Comparison of ENCODE assay signal across 24 cellular contexts in the genomic region with DNA sequence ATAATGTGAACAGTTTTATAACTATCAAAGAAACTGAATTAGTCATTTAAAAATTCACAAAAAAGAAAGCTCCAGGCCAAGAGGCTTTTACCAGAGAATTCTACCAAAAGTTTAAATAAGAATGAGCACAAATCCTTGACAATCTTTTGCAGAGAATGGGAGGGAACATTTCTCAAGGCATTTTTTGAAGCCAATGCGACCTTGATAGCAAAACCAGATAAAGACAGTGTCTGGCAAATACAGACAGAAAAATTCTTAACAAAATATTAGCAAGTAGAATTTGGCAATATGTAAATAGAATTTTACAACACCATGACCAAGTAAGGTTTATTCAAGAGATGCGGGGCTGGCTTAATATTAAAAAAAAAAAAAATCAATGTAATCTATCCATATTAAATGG.
"Had no signal": no experiment of that assay in that cellular context is flagged by ENCODE, and none has a peak within 500 bp of the region (broad histone marks: within the 10 kb centered on the region; RNA-seq: fewer than 3 reads in every experiment).

No MANE protein-coding gene starts in this region.

- H3K27ac ChIP-seq: colonic mucosa, esophagus squamous epithelium, lower lobe of right lung, ovary, right lobe of liver, thyroid gland had no signal

- ATAC-seq: left ventricle myocardium superior; lower lobe of right lung; natural killer cell; stimulated activated naive CD8-positive, alpha-beta T cell treated with anti-CD3 and anti-CD28 coated beads, Interleukin-15, amount 100 ng/mL, for 72 hours had no signal

- H3K36me3 ChIP-seq: colonic mucosa, esophagus squamous epithelium, lower lobe of right lung, ovary, right lobe of liver, thyroid gland had no signal

- H3K27me3 ChIP-seq: colonic mucosa, esophagus squamous epithelium, ovary, right lobe of liver, thyroid gland had no signal

- H3K4me3 Mint-ChIP-seq: central memory CD8-positive, alpha-beta T cell; immature natural killer cell; memory B cell; natural killer cell; stimulated activated naive CD8-positive, alpha-beta T cell treated with anti-CD3 and anti-CD28 coated beads, Interleukin-15, amount 100 ng/mL, for 72 hours; type B pancreatic cell had no signal

- H3K4me1 Mint-ChIP-seq: immature natural killer cell, memory B cell had no signal

- DNase-seq: colonic mucosa; dermis blood vessel endothelial cell; effector memory CD4-positive, alpha-beta T cell; erythroblast; esophagus squamous epithelium; hypothalamus; immature natural killer cell; left ventricle myocardium superior; lower lobe of right lung; natural killer cell; occipital lobe; ovary; posterior cingulate gyrus; right lobe of liver; small intestine; stimulated activated CD4-positive, alpha-beta T cell treated with anti-CD3 and anti-CD28 coated beads, Interleukin-15, amount 100 ng/mL, for 24 hours; stimulated activated CD4-positive, alpha-beta T cell treated with anti-CD3 and anti-CD28 coated beads, Interleukin-2, amount 100 ng/mL, for 48 hours; stimulated activated naive CD4-positive, alpha-beta T cell; stimulated activated naive CD8-positive, alpha-beta T cell treated with anti-CD3 and anti-CD28 coated beads, Interleukin-15, amount 100 ng/mL, for 72 hours; thyroid gland had no signal

- H3K9me3 ChIP-seq: colonic mucosa, esophagus squamous epithelium, lower lobe of right lung, ovary, right lobe of liver, thyroid gland had no signal

- H3K36me3 Mint-ChIP-seq: natural killer cell had no signal

- H3K27ac Mint-ChIP-seq: immature natural killer cell; memory B cell; natural killer cell; stimulated activated naive CD8-positive, alpha-beta T cell treated with anti-CD3 and anti-CD28 coated beads, Interleukin-15, amount 100 ng/mL, for 72 hours; type B pancreatic cell had no signal

- FAIRE-seq: keratinocyte had no signal

- H3K9me3 Mint-ChIP-seq: central memory CD8-positive, alpha-beta T cell; immature natural killer cell; memory B cell; natural killer cell; stimulated activated naive CD8-positive, alpha-beta T cell treated with anti-CD3 and anti-CD28 coated beads, Interleukin-15, amount 100 ng/mL, for 72 hours; type B pancreatic cell had no signal

- H3K4me3 ChIP-seq: colonic mucosa, esophagus squamous epithelium, lower lobe of right lung, ovary, right lobe of liver, thyroid gland had no signal

- H3K4me1 ChIP-seq: colonic mucosa, lower lobe of right lung, thyroid gland had no signal

- H3K27me3 Mint-ChIP-seq: central memory CD8-positive, alpha-beta T cell; memory B cell; stimulated activated naive CD8-positive, alpha-beta T cell treated with anti-CD3 and anti-CD28 coated beads, Interleukin-15, amount 100 ng/mL, for 72 hours; type B pancreatic cell had no signal
